In the genomic region with DNA sequence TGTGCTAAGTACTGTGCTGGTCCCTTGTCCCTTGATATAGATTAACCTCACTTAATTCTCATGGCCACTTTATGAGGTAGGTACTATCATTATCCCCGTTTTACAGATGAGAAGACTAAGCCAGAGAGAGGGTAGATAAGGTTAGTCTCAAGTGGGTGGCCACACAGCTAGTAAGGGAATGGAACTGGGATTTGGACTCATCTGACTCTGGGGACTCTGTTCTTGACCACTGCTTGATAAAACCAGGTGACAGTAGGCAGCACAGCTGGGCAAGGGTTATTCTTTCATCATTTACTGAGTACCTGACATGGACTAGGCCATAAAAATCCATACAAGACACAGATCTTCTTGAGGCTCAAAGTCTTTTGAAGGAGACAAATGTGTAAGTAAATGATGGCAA, we compare ENCODE assay signal across 17 cellular contexts. TPM values are rescaled to one million over a fixed set of nuclear protein-coding genes. Genes with fewer than 3 reads are reported as not detected.
DNase-seq lines count a peak whose midpoint lies in the region; ATAC-seq and TF ChIP-seq lines count a peak whose summit lies in the region.
"Had no signal": no experiment of that assay in that cellular context is flagged by ENCODE, and none has a peak within 500 bp of the region (broad histone marks: within the 10 kb centered on the region; RNA-seq: fewer than 3 reads in every experiment).

No MANE protein-coding gene starts in this region.

- H3K9me3 ChIP-seq in right lobe of liver: no peaks in the 10 kb centered on the region
- H3K9me3 ChIP-seq in vagina: no peaks in the 10 kb centered on the region
- H3K9me3 ChIP-seq: BLaER1 had no signal

- no peak for DNase-seq in activated CD4-positive, alpha-beta T cell treated with anti-CD3 and anti-CD28 coated beads, Interleukin-2, amount 10 ng/mL, durations not matched to agents 24 days and 14 days
- no peak for DNase-seq in activated CD4-positive, alpha-beta T cell treated with anti-CD3 and anti-CD28 coated beads for 36 hours
- DNase-seq in left colon (no peak), right lobe of liver (no peak), vagina (ENCODE audit: extremely low spot score in 2 of 2) (no peak), NCI-H1048 (lab: John Stamatoyannopoulos, UW) (no peak)
- DNase-seq in activated CD8-positive, alpha-beta memory T cell treated with anti-CD3 and anti-CD28 coated beads, Interleukin-2, amount 50 U/mL, for 4 hours: no peak
- DNase-seq: 8988T; CD4-positive, alpha-beta memory T cell; DMS153; DMS79; GDM1; GOT3; H7 had no signal

- TF ChIP-seq POLR2A in right lobe of liver (IDR thresholded peaks at IDR 0.05): no peak
- no peak for TF ChIP-seq POLR2A in vagina (IDR thresholded peaks at IDR 0.05)

- H3K9me3 Mint-ChIP-seq in activated CD4-positive, alpha-beta T cell treated with anti-CD3 and anti-CD28 coated beads, Interleukin-2, amount 10 ng/mL, durations not matched to agents 24 days and 14 days: peaks cover 9% of the 10 kb centered on the region
- no peaks in the 10 kb centered on the region for H3K9me3 Mint-ChIP-seq in activated CD4-positive, alpha-beta T cell treated with anti-CD3 and anti-CD28 coated beads for 36 hours (ENCODE audit: low read depth)

- intact Hi-C loops in activated CD4-positive, alpha-beta T cell treated with anti-CD3 and anti-CD28 coated beads, Interleukin-2, amount 10 ng/mL, durations not matched to agents 24 days and 14 days (cut with micrococcal nuclease): no loop called here
- intact Hi-C loops in activated CD4-positive, alpha-beta T cell treated with anti-CD3 and anti-CD28 coated beads for 36 hours (cut with DNase I, micrococcal nuclease): no loop called here
- intact Hi-C loops in left colon (cut with DNase I, micrococcal nuclease) (no loop called here), right lobe of liver (cut with DNase I) (no loop called here), vagina (cut with DNase I) (no loop called here)

- H3K4me3 ChIP-seq in right lobe of liver: no peak overlapping the region
- no peak overlapping the region for H3K4me3 ChIP-seq in vagina
- H3K4me3 ChIP-seq: BLaER1 had no signal

- TF ChIP-seq CTCF in right lobe of liver (IDR thresholded peaks at IDR 0.05): no peak
- TF ChIP-seq CTCF in vagina (IDR thresholded peaks at IDR 0.05): no peak

- no peak for ATAC-seq in activated CD4-positive, alpha-beta T cell treated with anti-CD3 and anti-CD28 coated beads for 36 hours
- peak; percentile 50 for ATAC-seq in left colon
- peak; percentile 60 to 83 (median 76) for ATAC-seq in right lobe of liver
- ATAC-seq in GM21717 (IDR thresholded peaks at IDR 0.05; ENCODE audit: unreplicated experiment): no peak

- H3K4me1 ChIP-seq in right lobe of liver (peaks cover 0 to 25% (median 4%) of the 10 kb centered on the region in 4 donors), vagina (peaks cover 2% of the 10 kb centered on the region)

- H3K36me3 ChIP-seq in right lobe of liver (no peaks in the 10 kb centered on the region), vagina (no peaks in the 10 kb centered on the region)
- H3K36me3 ChIP-seq: BLaER1 had no signal

- H3K4me1 Mint-ChIP-seq in activated CD4-positive, alpha-beta T cell treated with anti-CD3 and anti-CD28 coated beads, Interleukin-2, amount 10 ng/mL, durations not matched to agents 24 days and 14 days: peaks cover 26% of the 10 kb centered on the region
- peaks cover 13% of the 10 kb centered on the region for H3K4me1 Mint-ChIP-seq in activated CD4-positive, alpha-beta T cell treated with anti-CD3 and anti-CD28 coated beads for 36 hours

- POLR2A ChIA-PET in activated CD4-positive, alpha-beta T cell treated with anti-CD3 and anti-CD28 coated beads for 36 hours (lab: Charles Lee): no interaction called here

- CTCF ChIA-PET in activated CD4-positive, alpha-beta T cell treated with anti-CD3 and anti-CD28 coated beads for 36 hours (lab: Charles Lee): interaction anchor here (1.0 kb wide), 1 partner anchor 30 kb away, joined by 3 read pairs; no protein-coding TSS in a partner anchor

- H3K27me3 ChIP-seq in right lobe of liver (no peaks in the 10 kb centered on the region), vagina (no peaks in the 10 kb centered on the region)
- H3K27me3 ChIP-seq: BLaER1 had no signal

- H3K36me3 Mint-ChIP-seq in activated CD4-positive, alpha-beta T cell treated with anti-CD3 and anti-CD28 coated beads, Interleukin-2, amount 10 ng/mL, durations not matched to agents 24 days and 14 days (ENCODE audit: low read depth): peaks cover 7% of the 10 kb centered on the region
- no peaks in the 10 kb centered on the region for H3K36me3 Mint-ChIP-seq in activated CD4-positive, alpha-beta T cell treated with anti-CD3 and anti-CD28 coated beads for 36 hours (ENCODE audit: low read depth)
- H3K36me3 Mint-ChIP-seq: CD14-positive monocyte; CD4-positive, alpha-beta memory T cell had no signal

- 71% methylated on average over 1 of the region's 1 CpG for WGBS in right lobe of liver (ENCODE audit: insufficient coverage, low coverage, low lambda C conversion rate, missing lambda C conversion rate)

- H3K27me3 Mint-ChIP-seq in activated CD4-positive, alpha-beta T cell treated with anti-CD3 and anti-CD28 coated beads, Interleukin-2, amount 10 ng/mL, durations not matched to agents 24 days and 14 days: peaks cover 4% of the 10 kb centered on the region
- no peaks in the 10 kb centered on the region for H3K27me3 Mint-ChIP-seq in activated CD4-positive, alpha-beta T cell treated with anti-CD3 and anti-CD28 coated beads for 36 hours
- H3K27me3 Mint-ChIP-seq: CD4-positive, alpha-beta memory T cell had no signal

- H3K27ac Mint-ChIP-seq in activated CD4-positive, alpha-beta T cell treated with anti-CD3 and anti-CD28 coated beads, Interleukin-2, amount 10 ng/mL, durations not matched to agents 24 days and 14 days: peak overlapping the region; percentile 57
- H3K27ac Mint-ChIP-seq in activated CD4-positive, alpha-beta T cell treated with anti-CD3 and anti-CD28 coated beads for 36 hours: no peak overlapping the region

- no peak overlapping the region for H3K4me3 Mint-ChIP-seq in activated CD4-positive, alpha-beta T cell treated with anti-CD3 and anti-CD28 coated beads, Interleukin-2, amount 10 ng/mL, durations not matched to agents 24 days and 14 days
- no peak overlapping the region for H3K4me3 Mint-ChIP-seq in activated CD4-positive, alpha-beta T cell treated with anti-CD3 and anti-CD28 coated beads for 36 hours
- H3K4me3 Mint-ChIP-seq: CD14-positive monocyte; CD4-positive, alpha-beta memory T cell had no signal

- H3K27ac ChIP-seq in right lobe of liver: peak overlapping the region in 1 of 3 donors; percentile 42
- H3K27ac ChIP-seq in vagina: peak overlapping the region; percentile 13
- H3K27ac ChIP-seq: BLaER1 had no signal

RNA-seq across cellular contexts. Expression of a gene that starts 37.2 kb away (rescaled TPM):
- 43.6 and 44.4 TPM in 2 replicates for total RNA-seq in activated CD4-positive, alpha-beta T cell treated with anti-CD3 and anti-CD28 coated beads, Interleukin-2, amount 10 ng/mL, durations not matched to agents 24 days and 14 days
- 10 to 100 TPM; 32.3 to 36.1 TPM for total RNA-seq in activated CD4-positive, alpha-beta T cell treated with anti-CD3 and anti-CD28 coated beads for 36 hours
- total RNA-seq in left colon: 10 to 100 TPM; 61.0 to 69.5 TPM
- total RNA-seq in right lobe of liver: 10 to 100 TPM; 28.5 to 57.2 (median 33.3) TPM
- total RNA-seq in vagina: 33.9 TPM

Comparison
In these comparisons a context has a peak if more than half of its experiments do, and no peak if none do; other contexts are left out.
1. ATAC-seq: peak in left colon (single experiment) and right lobe of liver (4 of 4); none in activated CD4-positive, alpha-beta T cell treated with anti-CD3 and anti-CD28 coated beads for 36 hours (single experiment) and GM21717 (single experiment).